Comparison of ENCODE assay signal across 13 cellular contexts in the genomic region with DNA sequence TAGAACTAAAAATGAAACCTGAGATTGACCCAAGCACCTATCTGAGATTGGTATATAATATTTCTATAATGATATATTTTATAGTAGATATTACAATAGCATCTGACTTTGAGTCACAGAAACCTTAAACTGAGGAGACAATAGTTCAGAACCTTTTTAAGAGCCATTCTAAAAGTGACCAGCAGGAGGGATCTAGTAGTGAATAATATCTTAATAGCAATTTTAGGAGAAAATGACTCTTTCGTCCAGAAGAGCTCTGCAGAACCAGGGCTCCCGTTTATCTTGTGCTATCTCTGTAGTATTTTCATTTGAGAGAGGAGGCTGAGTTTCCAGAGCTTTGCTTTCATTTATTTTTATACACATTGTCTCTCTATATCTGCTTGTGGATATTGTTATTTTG.
DNase-seq lines count a peak whose midpoint lies in the region; TF ChIP-seq lines count a peak whose summit lies in the region.
"Had no signal": no experiment of that assay in that cellular context is flagged by ENCODE, and none has a peak within 500 bp of the region (broad histone marks: within the 10 kb centered on the region; RNA-seq: fewer than 3 reads in every experiment).

No MANE protein-coding gene starts in this region.

- H3K4me1 Mint-ChIP-seq in Caco-2 (ENCODE audit: low read depth, unreplicated experiment) (no peaks in the 10 kb centered on the region), progenitor cell of endocrine pancreas (ENCODE audit: low read depth) (no peaks in the 10 kb centered on the region)
- H3K4me1 Mint-ChIP-seq in activated CD4-positive, alpha-beta memory T cell treated with anti-CD3 and anti-CD28 coated beads for 36 hours (ENCODE audit: low read depth) = no peaks in the 10 kb centered on the region
- H3K4me1 Mint-ChIP-seq: activated CD4-positive, alpha-beta memory T cell treated with anti-CD3 and anti-CD28 coated beads, Interleukin-2, amount 10 ng/mL, durations not matched to agents 7 days and 5 days had no signal

- H3K79me2 ChIP-seq in Loucy (ENCODE audit: insufficient read depth, low read length) = no peaks in the 10 kb centered on the region

- no peaks in the 10 kb centered on the region for H3K27me3 ChIP-seq in Caco-2 (replicated peaks; ENCODE audit: control insufficient read depth, insufficient read depth, low read length)
- no peaks in the 10 kb centered on the region for H3K27me3 ChIP-seq in Loucy (ENCODE audit: insufficient read depth, low read length, poor library complexity, severe bottlenecking)
- H3K27me3 ChIP-seq: esophagus squamous epithelium had no signal

- peak; percentile 38 to 39 for TF ChIP-seq CTCF in Caco-2 (IDR thresholded peaks at IDR 0.05; ENCODE audit: insufficient read depth in 1 of 2, low read depth in 1 of 2, low read length in 1 of 2, severe bottlenecking in 1 of 2, unreplicated experiment in 1 of 2)
- TF ChIP-seq CTCF in Loucy (conservative IDR thresholded peaks at IDR 0.05; ENCODE audit: low read length) = peak; percentile 32
- peak; percentile 17 for TF ChIP-seq CTCF in progenitor cell of endocrine pancreas (IDR thresholded peaks at IDR 0.05; ENCODE audit: unreplicated experiment)

- H3K9me3 Mint-ChIP-seq in Caco-2 (ENCODE audit: unreplicated experiment) (no peaks in the 10 kb centered on the region), progenitor cell of endocrine pancreas (ENCODE audit: low read depth) (no peaks in the 10 kb centered on the region)
- H3K9me3 Mint-ChIP-seq in activated CD4-positive, alpha-beta memory T cell treated with anti-CD3 and anti-CD28 coated beads for 36 hours = no peaks in the 10 kb centered on the region
- H3K9me3 Mint-ChIP-seq: activated CD4-positive, alpha-beta memory T cell treated with anti-CD3 and anti-CD28 coated beads, Interleukin-2, amount 10 ng/mL, durations not matched to agents 7 days and 5 days; T-helper 2 cell treated with Interferon-gamma antibody and Interleukin-4, amounts not matched to agents 5 μg/mL and 100 μg/mL, for 36 hours had no signal

- H3K27ac Mint-ChIP-seq in Caco-2 (ENCODE audit: unreplicated experiment) (no peak overlapping the region), progenitor cell of endocrine pancreas (no peak overlapping the region)
- no peak overlapping the region for H3K27ac Mint-ChIP-seq in activated CD4-positive, alpha-beta memory T cell treated with anti-CD3 and anti-CD28 coated beads for 36 hours
- H3K27ac Mint-ChIP-seq: activated CD4-positive, alpha-beta memory T cell treated with anti-CD3 and anti-CD28 coated beads, Interleukin-2, amount 10 ng/mL, durations not matched to agents 7 days and 5 days; T-helper 2 cell treated with Interferon-gamma antibody and Interleukin-4, amounts not matched to agents 5 μg/mL and 100 μg/mL, for 36 hours had no signal

- H3K36me3 ChIP-seq in Caco-2 (ENCODE audit: control insufficient read depth, insufficient read depth, low read length) = no peaks in the 10 kb centered on the region
- no peaks in the 10 kb centered on the region for H3K36me3 ChIP-seq in Loucy (ENCODE audit: insufficient read depth, low read length)

- no peaks in the 10 kb centered on the region for H4K20me1 ChIP-seq in Loucy (ENCODE audit: insufficient read depth, low read length, poor library complexity, severe bottlenecking)

- H3K4me3 ChIP-seq in Caco-2 (ENCODE audit: low read depth, low read length) = no peak overlapping the region
- H3K4me3 ChIP-seq in Loucy (ENCODE audit: low read length, poor library complexity, severe bottlenecking) = no peak overlapping the region
- H3K4me3 ChIP-seq: esophagus squamous epithelium had no signal

- H2AFZ ChIP-seq in Loucy (ENCODE audit: low read length) = no peak overlapping the region

- H3K4me1 ChIP-seq in Caco-2 = 0 out of 2 replicates have a peak, but pooled peaks cover 3% of the 10 kb centered on the region
- H3K4me1 ChIP-seq in Loucy (ENCODE audit: insufficient read depth, low read length, poor library complexity, severe bottlenecking) = no peaks in the 10 kb centered on the region
- H3K4me1 ChIP-seq: esophagus squamous epithelium had no signal

- H3K36me3 Mint-ChIP-seq in Caco-2 (ENCODE audit: insufficient read depth, unreplicated experiment) (peaks cover 39% of the 10 kb centered on the region), progenitor cell of endocrine pancreas (ENCODE audit: insufficient read depth) (peaks cover 5% of the 10 kb centered on the region)
- H3K36me3 Mint-ChIP-seq in activated CD4-positive, alpha-beta memory T cell treated with anti-CD3 and anti-CD28 coated beads for 36 hours = peaks cover 6% of the 10 kb centered on the region

- no peak overlapping the region for H3K9ac ChIP-seq in Loucy (ENCODE audit: low read depth, low read length, poor library complexity, severe bottlenecking)

- H3K4me3 Mint-ChIP-seq in Caco-2 (ENCODE audit: unreplicated experiment) (no peak overlapping the region), progenitor cell of endocrine pancreas (ENCODE audit: low read depth) (no peak overlapping the region)
- no peak overlapping the region for H3K4me3 Mint-ChIP-seq in activated CD4-positive, alpha-beta memory T cell treated with anti-CD3 and anti-CD28 coated beads for 36 hours
- H3K4me3 Mint-ChIP-seq: activated CD4-positive, alpha-beta memory T cell treated with anti-CD3 and anti-CD28 coated beads, Interleukin-2, amount 10 ng/mL, durations not matched to agents 7 days and 5 days; T-helper 2 cell treated with Interferon-gamma antibody and Interleukin-4, amounts not matched to agents 5 μg/mL and 100 μg/mL, for 36 hours had no signal

- no peak overlapping the region for H3K4me2 ChIP-seq in Loucy (ENCODE audit: low read depth, low read length, poor library complexity, severe bottlenecking)

- H3K9me3 ChIP-seq in Caco-2 = no peaks in the 10 kb centered on the region
- H3K9me3 ChIP-seq in Loucy (ENCODE audit: insufficient read depth, low read depth, low read length) = no peaks in the 10 kb centered on the region
- H3K9me3 ChIP-seq: esophagus squamous epithelium had no signal

- BruUV-seq in Caco-2 (replicated peaks; lab: Mats Ljungman, UMichigan) = no TSS peak

- POLR2A ChIA-PET in Caco-2 (lab: Charles Lee) = no interaction called here
- POLR2A ChIA-PET in activated CD4-positive, alpha-beta memory T cell treated with anti-CD3 and anti-CD28 coated beads for 36 hours (lab: Charles Lee) = no interaction called here

- intact Hi-C loops in Caco-2 (cut with micrococcal nuclease; ENCODE audit: unreplicated experiment) = no loop called here
- intact Hi-C loops in activated CD4-positive, alpha-beta memory T cell treated with anti-CD3 and anti-CD28 coated beads for 36 hours (cut with micrococcal nuclease) = no loop called here

- CTCF ChIA-PET in Caco-2 (lab: Charles Lee) = interaction anchor here (1.0 kb wide), 1 partner anchor 164 kb away, joined by 3 read pairs; no protein-coding TSS in a partner anchor
- CTCF ChIA-PET in activated CD4-positive, alpha-beta memory T cell treated with anti-CD3 and anti-CD28 coated beads for 36 hours (lab: Charles Lee) = interaction anchor here (1.2 kb wide), 1 partner anchor 26 kb away, joined by 4 read pairs; no protein-coding TSS in a partner anchor

- DNase-seq in Caco-2 (no peak), dermis blood vessel endothelial cell (peak; percentile 59), progenitor cell of endocrine pancreas (ENCODE audit: low spot score, unreplicated experiment) (no peak), EL (no peak)
- DNase-seq in activated CD4-positive, alpha-beta T cell treated with anti-CD3 and anti-CD28 coated beads, Interleukin-2, amount 50 U/mL, for 1 hour = no peak
- DNase-seq in activated CD4-positive, alpha-beta memory T cell treated with anti-CD3 and anti-CD28 coated beads for 36 hours = no peak
- DNase-seq: activated CD4-positive, alpha-beta memory T cell treated with anti-CD3 and anti-CD28 coated beads, Interleukin-2, amount 10 ng/mL, durations not matched to agents 7 days and 5 days; esophagus squamous epithelium; NCI-H1105; NCI-H510A treated with DMSO at 0.1 percent for 48 hours; small intestine had no signal

- H3K9me2 ChIP-seq in Loucy (replicated peaks; ENCODE audit: low read depth, low read length) = no peaks in the 10 kb centered on the region

- H3F3A ChIP-seq in Loucy (ENCODE audit: low read depth) = no peaks in the 10 kb centered on the region

- H3K27me3 Mint-ChIP-seq in Caco-2 (ENCODE audit: insufficient read depth, unreplicated experiment) (no peaks in the 10 kb centered on the region), progenitor cell of endocrine pancreas (no peaks in the 10 kb centered on the region)
- no peaks in the 10 kb centered on the region for H3K27me3 Mint-ChIP-seq in activated CD4-positive, alpha-beta memory T cell treated with anti-CD3 and anti-CD28 coated beads for 36 hours
- H3K27me3 Mint-ChIP-seq: activated CD4-positive, alpha-beta memory T cell treated with anti-CD3 and anti-CD28 coated beads, Interleukin-2, amount 10 ng/mL, durations not matched to agents 7 days and 5 days had no signal
